Comparison of ENCODE assay signal across 18 cellular contexts in the genomic region with DNA sequence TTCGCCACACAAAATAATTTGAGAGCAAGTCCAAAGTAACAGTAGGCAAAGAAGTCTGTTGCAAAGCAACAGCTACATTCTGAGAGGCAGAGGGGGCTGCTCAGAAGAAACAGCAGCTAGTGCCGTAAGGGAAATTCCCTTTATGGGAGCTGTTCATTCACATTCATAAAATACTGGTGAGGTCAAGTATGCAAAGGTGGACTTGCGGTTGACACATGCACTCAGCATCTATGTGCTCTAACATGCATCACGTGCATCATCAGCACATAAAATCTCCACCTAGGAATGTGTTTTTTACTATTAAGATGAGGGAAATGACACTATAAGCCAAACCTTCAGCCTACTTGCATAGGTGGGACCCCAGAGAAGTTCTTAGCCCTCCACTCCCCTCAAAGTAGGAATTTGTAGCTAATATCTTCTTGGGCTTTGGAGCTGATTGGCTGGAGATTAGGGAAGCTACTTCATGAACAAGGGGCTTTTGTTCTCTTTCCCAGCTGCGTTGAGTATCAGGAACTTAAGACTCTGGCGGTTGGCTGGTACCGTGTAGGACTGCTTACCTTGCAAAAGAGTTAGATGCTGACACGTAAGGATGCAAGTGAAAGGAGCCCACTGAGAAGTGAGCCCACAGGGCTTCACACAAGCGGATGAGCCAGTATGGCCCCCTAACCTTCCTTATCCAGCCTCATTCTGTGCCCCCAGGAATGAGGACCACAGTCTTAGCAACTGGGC. TPM values are rescaled to one million over a fixed set of nuclear protein-coding genes. Genes with fewer than 3 reads are reported as not detected.
DNase-seq lines count a peak whose midpoint lies in the region; ATAC-seq, FAIRE-seq and TF ChIP-seq lines count a peak whose summit lies in the region.
"Had no signal": no experiment of that assay in that cellular context is flagged by ENCODE, and none has a peak within 500 bp of the region (broad histone marks: within the 10 kb centered on the region; RNA-seq: fewer than 3 reads in every experiment).

No MANE protein-coding gene starts in this region.

- H3K9me3 Mint-ChIP-seq in chondrocyte (ENCODE audit: low read depth) (peaks cover 18% of the 10 kb centered on the region), neural progenitor cell (peaks cover 8% of the 10 kb centered on the region), immature natural killer cell (no peaks in the 10 kb centered on the region)
- H3K9me3 Mint-ChIP-seq: activated T-helper 2 cell treated with anti-CD3 and anti-CD28 coated beads, Interferon-gamma antibody, Interleukin-2, Interleukin-4, amounts not matched to agents 10 μg/mL and 5 μg/mL and 100 μg/mL, durations not matched to agents 14 hours and 24 hours and 36 hours had no signal

- H3K27ac Mint-ChIP-seq in chondrocyte (ENCODE audit: unreplicated experiment) (peak overlapping the region; percentile 61), neural progenitor cell (no peak overlapping the region), immature natural killer cell (no peak overlapping the region)
- H3K27ac Mint-ChIP-seq: activated T-helper 2 cell treated with anti-CD3 and anti-CD28 coated beads, Interferon-gamma antibody, Interleukin-2, Interleukin-4, amounts not matched to agents 10 μg/mL and 5 μg/mL and 100 μg/mL, durations not matched to agents 14 hours and 24 hours and 36 hours; nephron had no signal

- H3K4me3 Mint-ChIP-seq in chondrocyte (ENCODE audit: unreplicated experiment): no peak overlapping the region
- no peak overlapping the region for H3K4me3 Mint-ChIP-seq in neural progenitor cell
- no peak overlapping the region for H3K4me3 Mint-ChIP-seq in immature natural killer cell
- H3K4me3 Mint-ChIP-seq: nephron had no signal

- H3K9me3 ChIP-seq in neural progenitor cell (ENCODE audit: low read depth): no peaks in the 10 kb centered on the region
- H3K9me3 ChIP-seq: MG63, tibial artery had no signal

- TF ChIP-seq CTCF in chondrocyte (IDR thresholded peaks at IDR 0.05) (no peak), neural progenitor cell (IDR thresholded peaks at IDR 0.05) (no peak)

- no peak for DNase-seq in GM18507 (ENCODE audit: extremely low spot score, insufficient read length, low read depth)
- no peak for DNase-seq in chondrocyte (ENCODE audit: low spot score)
- peak; percentile 26 for DNase-seq in neural progenitor cell (ENCODE audit: low spot score)
- no peak for DNase-seq in COLO829 (ENCODE audit: low spot score)
- DNase-seq in immature natural killer cell: no peak
- DNase-seq in Kasumi-1 (lab: John Stamatoyannopoulos, UW): no peak
- DNase-seq in glomerular visceral epithelial cell (ENCODE audit: extremely low spot score): no peak
- DNase-seq: anterior cingulate cortex, cortex of kidney, MG63, NCI-H187 treated with DMSO at 0.1 percent for 48 hours had no signal

- H3K36me3 ChIP-seq in neural progenitor cell: no peaks in the 10 kb centered on the region
- H3K36me3 ChIP-seq: MG63, tibial artery had no signal

- no peak overlapping the region for H2AFZ ChIP-seq in neural progenitor cell (replicated peaks)

- no peak overlapping the region for H3K9ac ChIP-seq in neural progenitor cell

- no peaks in the 10 kb centered on the region for H3K27me3 Mint-ChIP-seq in chondrocyte (ENCODE audit: low read depth)
- H3K27me3 Mint-ChIP-seq in neural progenitor cell (ENCODE audit: insufficient read depth, low read depth): peaks cover 4% of the 10 kb centered on the region
- H3K27me3 Mint-ChIP-seq in immature natural killer cell (ENCODE audit: low read depth in 3 of 3): peaks cover 0 to 8% (median 6%) of the 10 kb centered on the region in 3 donors

- no peaks in the 10 kb centered on the region for H3K79me2 ChIP-seq in neural progenitor cell (ENCODE audit: low read depth)

- H3K27ac ChIP-seq in neural progenitor cell: no peak overlapping the region
- H3K27ac ChIP-seq: tibial artery had no signal

- no peak overlapping the region for H3K4me2 ChIP-seq in neural progenitor cell

- H3K27me3 ChIP-seq in neural progenitor cell: no peaks in the 10 kb centered on the region
- H3K27me3 ChIP-seq: MG63, tibial artery had no signal

- H3K36me3 Mint-ChIP-seq in chondrocyte (ENCODE audit: low read depth) (no peaks in the 10 kb centered on the region), neural progenitor cell (peaks cover 5% of the 10 kb centered on the region), immature natural killer cell (peaks cover 0 to 4% (median 0%) of the 10 kb centered on the region in 3 donors)

- peak; percentile 71 for ATAC-seq in HG02798 (IDR thresholded peaks at IDR 0.05; ENCODE audit: poor library complexity, unreplicated experiment)
- ATAC-seq: right cardiac atrium had no signal

- H3F3A ChIP-seq in neural progenitor cell (ENCODE audit: low read depth): no peaks in the 10 kb centered on the region

- H3K4me3 ChIP-seq in neural progenitor cell: no peak overlapping the region
- H3K4me3 ChIP-seq: MG63, tibial artery had no signal

- H3K4me1 Mint-ChIP-seq in chondrocyte (ENCODE audit: low read depth) (peaks cover 44% of the 10 kb centered on the region), neural progenitor cell (peaks cover 12% of the 10 kb centered on the region), immature natural killer cell (peaks cover 4 to 6% of the 10 kb centered on the region in 2 donors)

- peak; percentile 21 for FAIRE-seq in GM18507 (lab: Jason Lieb, UNC)
- FAIRE-seq: D721Med had no signal

- H4K20me1 ChIP-seq in neural progenitor cell (ENCODE audit: low read depth): no peaks in the 10 kb centered on the region

- H3K4me1 ChIP-seq in neural progenitor cell: no peaks in the 10 kb centered on the region

RNA-seq across cellular contexts. Expression of gene CST3, which starts 12.4 kb away (rescaled TPM):
- total RNA-seq in chondrocyte (452 to 487 TPM (median 481 TPM) in 3 replicates), neural progenitor cell (ENCODE audit: low replicate concordance) (20.8 and 58.0 TPM in 2 replicates)
- 100 to 1,000 TPM in 2 of 3 donors, 10 to 100 TPM in 1; 60.0 to 290 (median 289) TPM for polyA plus RNA-seq in immature natural killer cell

RNA-seq across cellular contexts. Expression of gene CST9, which starts 19.7 kb away (rescaled TPM):
- total RNA-seq in chondrocyte (not detected in 3 replicates), neural progenitor cell (ENCODE audit: low replicate concordance) (not detected in 2 replicates)
- polyA plus RNA-seq in immature natural killer cell: not detected
- total RNA-seq: activated T-helper 2 cell treated with anti-CD3 and anti-CD28 coated beads, Interferon-gamma antibody, Interleukin-2, Interleukin-4, amounts not matched to agents 10 μg/mL and 5 μg/mL and 100 μg/mL, durations not matched to agents 14 hours and 24 hours and 36 hours; fibroblast of lung; right cardiac atrium had no signal
- polyA plus RNA-seq: fibroblast of lung, right cardiac atrium had no signal

RNA-seq across cellular contexts. Expression of gene CST9L, which starts 57.1 kb away (rescaled TPM):
- not detected in 3 replicates for total RNA-seq in chondrocyte
- not detected in 2 replicates for total RNA-seq in neural progenitor cell (ENCODE audit: low replicate concordance)
- not detected for polyA plus RNA-seq in immature natural killer cell
- total RNA-seq: activated T-helper 2 cell treated with anti-CD3 and anti-CD28 coated beads, Interferon-gamma antibody, Interleukin-2, Interleukin-4, amounts not matched to agents 10 μg/mL and 5 μg/mL and 100 μg/mL, durations not matched to agents 14 hours and 24 hours and 36 hours; fibroblast of lung; right cardiac atrium had no signal
- polyA plus RNA-seq: fibroblast of lung, right cardiac atrium had no signal
